1 cellular context compared by ENCODE assay signal in the genomic region with DNA sequence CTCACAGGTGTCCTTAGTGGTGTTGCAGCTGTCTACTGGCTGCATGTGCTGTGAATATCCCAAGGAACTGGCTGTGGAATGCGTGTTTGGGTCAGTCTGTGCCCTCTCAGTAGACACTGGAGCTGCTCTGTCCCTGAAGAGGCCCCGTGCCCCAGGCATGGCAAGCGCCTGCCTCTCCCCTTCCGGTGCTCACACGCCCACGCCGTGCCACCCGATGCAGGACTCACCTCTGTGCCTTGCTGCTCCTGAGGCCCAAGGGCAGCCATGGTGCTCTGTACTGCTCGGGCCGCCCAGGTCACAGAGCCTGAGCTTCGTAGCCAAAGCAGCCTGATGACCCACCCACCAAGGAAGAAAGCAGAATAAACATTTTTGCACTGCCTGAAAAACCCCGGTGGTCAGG.
TF ChIP-seq lines count a peak whose summit lies in the region.

No MANE protein-coding gene starts in this region.

TF ChIP-seq in GM12878, 131 proteins besides CTCF, POLR2A, EP300 and RAD21:
- no peak for TF ChIP-seq NR2C1 (IDR thresholded peaks at IDR 0.05)
- no peak for TF ChIP-seq ASH2L (IDR thresholded peaks at IDR 0.05; ENCODE audit: borderline replicate concordance, low read depth)
- no peak for TF ChIP-seq YY1 (IDR thresholded peaks at IDR 0.05; ENCODE audit: low read depth, low read length)
- TF ChIP-seq KAT2A (conservative IDR thresholded peaks at IDR 0.05; ENCODE audit: control insufficient read depth, low read depth, low read length), result no peak
- TF ChIP-seq, protein P1, sequence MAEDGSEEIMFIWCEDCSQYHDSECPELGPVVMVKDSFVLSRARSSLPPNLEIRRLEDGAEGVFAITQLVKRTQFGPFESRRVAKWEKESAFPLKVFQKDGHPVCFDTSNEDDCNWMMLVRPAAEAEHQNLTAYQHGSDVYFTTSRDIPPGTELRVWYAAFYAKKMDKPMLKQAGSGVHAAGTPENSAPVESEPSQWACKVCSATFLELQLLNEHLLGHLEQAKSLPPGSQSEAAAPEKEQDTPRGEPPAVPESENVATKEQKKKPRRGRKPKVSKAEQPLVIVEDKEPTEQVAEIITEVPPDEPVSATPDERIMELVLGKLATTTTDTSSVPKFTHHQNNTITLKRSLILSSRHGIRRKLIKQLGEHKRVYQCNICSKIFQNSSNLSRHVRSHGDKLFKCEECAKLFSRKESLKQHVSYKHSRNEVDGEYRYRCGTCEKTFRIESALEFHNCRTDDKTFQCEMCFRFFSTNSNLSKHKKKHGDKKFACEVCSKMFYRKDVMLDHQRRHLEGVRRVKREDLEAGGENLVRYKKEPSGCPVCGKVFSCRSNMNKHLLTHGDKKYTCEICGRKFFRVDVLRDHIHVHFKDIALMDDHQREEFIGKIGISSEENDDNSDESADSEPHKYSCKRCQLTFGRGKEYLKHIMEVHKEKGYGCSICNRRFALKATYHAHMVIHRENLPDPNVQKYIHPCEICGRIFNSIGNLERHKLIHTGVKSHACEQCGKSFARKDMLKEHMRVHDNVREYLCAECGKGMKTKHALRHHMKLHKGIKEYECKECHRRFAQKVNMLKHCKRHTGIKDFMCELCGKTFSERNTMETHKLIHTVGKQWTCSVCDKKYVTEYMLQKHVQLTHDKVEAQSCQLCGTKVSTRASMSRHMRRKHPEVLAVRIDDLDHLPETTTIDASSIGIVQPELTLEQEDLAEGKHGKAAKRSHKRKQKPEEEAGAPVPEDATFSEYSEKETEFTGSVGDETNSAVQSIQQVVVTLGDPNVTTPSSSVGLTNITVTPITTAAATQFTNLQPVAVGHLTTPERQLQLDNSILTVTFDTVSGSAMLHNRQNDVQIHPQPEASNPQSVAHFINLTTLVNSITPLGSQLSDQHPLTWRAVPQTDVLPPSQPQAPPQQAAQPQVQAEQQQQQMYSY (CRISPR knock-in tag; IDR thresholded peaks at IDR 0.05), result no peak
- TF ChIP-seq POU2F2 (IDR thresholded peaks at IDR 0.05; ENCODE audit: borderline replicate concordance, low read depth, low read length), result no peak
- no peak for TF ChIP-seq SUPT20H (IDR thresholded peaks at IDR 0.05; ENCODE audit: borderline replicate concordance, control insufficient read depth, low read depth, low read length)
- no peak for TF ChIP-seq ATF7 (IDR thresholded peaks at IDR 0.05; ENCODE audit: low read depth)
- TF ChIP-seq, protein P2, sequence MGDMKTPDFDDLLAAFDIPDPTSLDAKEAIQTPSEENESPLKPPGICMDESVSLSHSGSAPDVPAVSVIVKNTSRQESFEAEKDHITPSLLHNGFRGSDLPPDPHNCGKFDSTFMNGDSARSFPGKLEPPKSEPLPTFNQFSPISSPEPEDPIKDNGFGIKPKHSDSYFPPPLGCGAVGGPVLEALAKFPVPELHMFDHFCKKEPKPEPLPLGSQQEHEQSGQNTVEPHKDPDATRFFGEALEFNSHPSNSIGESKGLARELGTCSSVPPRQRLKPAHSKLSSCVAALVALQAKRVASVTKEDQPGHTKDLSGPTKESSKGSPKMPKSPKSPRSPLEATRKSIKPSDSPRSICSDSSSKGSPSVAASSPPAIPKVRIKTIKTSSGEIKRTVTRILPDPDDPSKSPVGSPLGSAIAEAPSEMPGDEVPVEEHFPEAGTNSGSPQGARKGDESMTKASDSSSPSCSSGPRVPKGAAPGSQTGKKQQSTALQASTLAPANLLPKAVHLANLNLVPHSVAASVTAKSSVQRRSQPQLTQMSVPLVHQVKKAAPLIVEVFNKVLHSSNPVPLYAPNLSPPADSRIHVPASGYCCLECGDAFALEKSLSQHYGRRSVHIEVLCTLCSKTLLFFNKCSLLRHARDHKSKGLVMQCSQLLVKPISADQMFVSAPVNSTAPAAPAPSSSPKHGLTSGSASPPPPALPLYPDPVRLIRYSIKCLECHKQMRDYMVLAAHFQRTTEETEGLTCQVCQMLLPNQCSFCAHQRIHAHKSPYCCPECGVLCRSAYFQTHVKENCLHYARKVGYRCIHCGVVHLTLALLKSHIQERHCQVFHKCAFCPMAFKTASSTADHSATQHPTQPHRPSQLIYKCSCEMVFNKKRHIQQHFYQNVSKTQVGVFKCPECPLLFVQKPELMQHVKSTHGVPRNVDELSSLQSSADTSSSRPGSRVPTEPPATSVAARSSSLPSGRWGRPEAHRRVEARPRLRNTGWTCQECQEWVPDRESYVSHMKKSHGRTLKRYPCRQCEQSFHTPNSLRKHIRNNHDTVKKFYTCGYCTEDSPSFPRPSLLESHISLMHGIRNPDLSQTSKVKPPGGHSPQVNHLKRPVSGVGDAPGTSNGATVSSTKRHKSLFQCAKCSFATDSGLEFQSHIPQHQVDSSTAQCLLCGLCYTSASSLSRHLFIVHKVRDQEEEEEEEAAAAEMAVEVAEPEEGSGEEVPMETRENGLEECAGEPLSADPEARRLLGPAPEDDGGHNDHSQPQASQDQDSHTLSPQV (IDR thresholded peaks at IDR 0.05), result no peak
- TF ChIP-seq CREB1 (IDR thresholded peaks at IDR 0.05; ENCODE audit: low read depth), result no peak
- no peak for TF ChIP-seq KLF5 (IDR thresholded peaks at IDR 0.05; ENCODE audit: partially characterized antibody)
- no peak for TF ChIP-seq SUZ12 (IDR thresholded peaks at IDR 0.05; ENCODE audit: unreplicated experiment)
